ENCODE assay signal across 8 cellular contexts in the genomic region with DNA sequence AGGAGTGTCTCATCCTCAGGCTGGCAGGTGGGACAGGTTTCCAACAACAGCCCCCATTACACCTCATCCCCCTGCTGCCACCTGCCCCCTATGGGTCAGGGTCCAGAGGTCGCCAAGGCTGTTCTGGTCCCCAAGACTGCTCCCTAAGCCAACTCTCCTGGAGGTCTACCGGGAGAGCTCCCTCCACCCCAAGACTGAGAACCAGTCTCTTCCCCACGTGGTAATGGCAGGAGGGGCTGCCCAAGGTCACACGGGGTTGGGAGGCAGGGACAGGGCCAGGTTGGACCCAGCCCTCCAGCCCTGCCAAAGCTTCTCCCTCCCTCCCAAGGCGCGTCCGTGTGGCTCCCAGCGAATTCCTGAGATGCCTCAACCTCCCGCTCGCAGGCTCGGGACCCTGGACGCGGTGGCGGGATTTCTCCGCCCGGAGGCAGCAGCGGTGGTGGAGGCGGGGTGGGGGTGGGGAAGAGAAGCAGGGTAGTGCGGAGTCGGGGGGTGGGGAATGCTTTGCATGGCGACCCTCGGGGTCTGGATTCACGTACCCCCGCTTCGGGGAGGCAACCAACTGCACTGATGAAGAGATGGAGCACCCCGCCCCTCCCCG.
DNase-seq lines count a peak whose midpoint lies in the region; ATAC-seq, FAIRE-seq and TF ChIP-seq lines count a peak whose summit lies in the region.

No MANE protein-coding gene starts in this region.

- H3K4me3 ChIP-seq in A673 (ENCODE audit: low read depth, low read length, poor library complexity, severe bottlenecking) (peak overlapping the region; percentile 30), choroid plexus epithelial cell (ENCODE audit: low read depth, low read length) (peak overlapping the region; percentile 63), mucosa of rectum (ENCODE audit: low read length in 2 of 2) (peak overlapping the region; percentile 60 to 72)

- no peaks in the 10 kb centered on the region for H3K36me3 ChIP-seq in A673 (ENCODE audit: insufficient read depth, low read length, poor library complexity, severe bottlenecking)
- H3K36me3 ChIP-seq in mucosa of rectum (ENCODE audit: control insufficient read depth in 2 of 2, insufficient read depth in 2 of 2, low read length in 2 of 2): no peaks in the 10 kb centered on the region

- no peaks in the 10 kb centered on the region for H3K4me1 ChIP-seq in A673 (ENCODE audit: insufficient read depth, low read length, poor library complexity, severe bottlenecking)
- H3K4me1 ChIP-seq in mucosa of rectum (ENCODE audit: control insufficient read depth in 2 of 2, insufficient read depth in 2 of 2, low read length in 2 of 2): peaks cover 13% of the 10 kb centered on the region in 2 donors

- intact Hi-C loops in A673 (cut with micrococcal nuclease; ENCODE audit: unreplicated experiment): no loop called here

- no peak for FAIRE-seq in HTR-8/SVneo (lab: Jason Lieb, UNC)

- H3K9me3 ChIP-seq in A673 (ENCODE audit: low read depth, low read length, poor library complexity, severe bottlenecking) (no peaks in the 10 kb centered on the region), mucosa of rectum (ENCODE audit: control insufficient read depth in 2 of 2, low read length in 2 of 2) (no peaks in the 10 kb centered on the region)

- no TSS peak for BruUV-seq in A673 (replicated peaks; lab: Mats Ljungman, UMichigan)

- POLR2A ChIA-PET in A673 (lab: Charles Lee; ENCODE audit: low non-redundant PET): no interaction called here

- ATAC-seq in HG03432 (IDR thresholded peaks at IDR 0.05; ENCODE audit: unreplicated experiment): no peak

- H3K27me3 ChIP-seq in A673 (replicated peaks; ENCODE audit: insufficient read depth, low read depth, low read length, poor library complexity): peaks cover 60% of the 10 kb centered on the region
- H3K27me3 ChIP-seq in mucosa of rectum (ENCODE audit: control insufficient read depth in 2 of 2, insufficient read depth in 2 of 2, low read length in 2 of 2): no peaks in the 10 kb centered on the region

- no peak overlapping the region for H3K27ac ChIP-seq in A673 (ENCODE audit: low read depth, low read length, poor library complexity, severe bottlenecking)
- peak overlapping the region; percentile 23 to 43 for H3K27ac ChIP-seq in mucosa of rectum (ENCODE audit: low read depth in 2 of 2, low read length in 2 of 2)

- DNase-seq in A673 (ENCODE audit: low spot score): no peak
- DNase-seq in HTR-8/SVneo (ENCODE audit: insufficient read length, low spot score): peak; percentile 45
- no peak for DNase-seq in choroid plexus epithelial cell (ENCODE audit: low read depth)
- DNase-seq in T1000 (lab: John Stamatoyannopoulos, UW): no peak
- no peak for DNase-seq in stimulated activated naive CD4-positive, alpha-beta T cell treated with Interleukin-2 at 50 U/mL for 16 hours (lab: John Stamatoyannopoulos, UW)
- DNase-seq in KG1 (lab: John Stamatoyannopoulos, UW): no peak

- CTCF ChIA-PET in A673 (lab: Charles Lee): no interaction called here

- H3K9ac ChIP-seq in mucosa of rectum (ENCODE audit: low read depth in 1 of 2, low read length in 2 of 2): peak overlapping the region; percentile 47 to 72

- TF ChIP-seq CTCF in A673 (conservative IDR thresholded peaks at IDR 0.05; ENCODE audit: low read depth, low read length) (no peak), choroid plexus epithelial cell (conservative IDR thresholded peaks at IDR 0.05; ENCODE audit: low read depth, low read length) (no peak)
